ENCODE assay signal across 31 cellular contexts in the genomic region with DNA sequence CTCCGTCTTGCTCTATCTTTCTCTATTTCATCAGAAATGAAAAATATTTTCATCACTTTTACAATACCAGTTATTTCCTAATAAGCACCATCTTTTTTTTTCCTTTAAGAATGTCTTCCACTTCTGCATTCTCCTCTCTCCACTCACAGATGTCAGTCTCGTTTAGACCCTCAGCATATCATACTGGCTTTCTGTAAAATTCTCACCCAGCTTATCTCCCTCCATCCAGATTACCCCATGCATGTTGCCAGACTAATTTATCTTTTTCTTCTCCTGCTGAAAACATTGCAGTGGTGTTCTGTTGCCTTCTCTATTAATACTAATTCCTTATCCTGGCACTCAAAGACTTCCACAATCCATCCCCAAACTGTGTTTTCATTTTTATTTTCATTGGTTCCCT.
"Had no signal": no experiment of that assay in that cellular context is flagged by ENCODE, and none has a peak within 500 bp of the region (broad histone marks: within the 10 kb centered on the region; RNA-seq: fewer than 3 reads in every experiment).

No MANE protein-coding gene starts in this region.

- H3K36me3 ChIP-seq: neural progenitor cell, ovary, right lobe of liver, sigmoid colon, spleen, suprapubic skin, tibial artery, transverse colon, upper lobe of right lung, uterus had no signal

- H3K4me3 Mint-ChIP-seq: natural killer cell; nephron; neural progenitor cell; stimulated activated memory B cell treated with anti-CD40 and anti-IgM and Interleukin-4, amounts not matched to agents 10 μg/mL and 1 μg/mL and 100 μg/mL, for 72 hours; stimulated activated naive CD8-positive, alpha-beta T cell treated with anti-CD3 and anti-CD28 coated beads, Interleukin-15, amount 100 ng/mL, for 72 hours; type B pancreatic cell had no signal

- H3K79me2 ChIP-seq: parathyroid adenoma had no signal

- H3K9me3 Mint-ChIP-seq: natural killer cell; nephron; neural progenitor cell; stimulated activated memory B cell treated with anti-CD40 and anti-IgM and Interleukin-4, amounts not matched to agents 10 μg/mL and 1 μg/mL and 100 μg/mL, for 72 hours; stimulated activated naive CD8-positive, alpha-beta T cell treated with anti-CD3 and anti-CD28 coated beads, Interleukin-15, amount 100 ng/mL, for 72 hours had no signal

- H3K27me3 ChIP-seq: neural progenitor cell, ovary, right lobe of liver, sigmoid colon, spleen, suprapubic skin, testis, tibial artery, transverse colon, upper lobe of right lung, uterus had no signal

- H3K4me2 ChIP-seq: neural progenitor cell had no signal

- DNase-seq: natural killer cell; occipital lobe; ovary; posterior cingulate gyrus; psoas muscle; right cardiac atrium; right lobe of liver; sigmoid colon; small intestine; spleen; stimulated activated CD4-positive, alpha-beta T cell treated with anti-CD3 and anti-CD28 coated beads, Interleukin-12 subunit alpha, Interleukin-12 subunit beta, amount 100 ng/mL, for 4 hours; stimulated activated CD4-positive, alpha-beta T cell treated with anti-CD3 and anti-CD28 coated beads, Interleukin-1b, Interleukin-23, amount 100 ng/mL, for 48 hours; stimulated activated CD4-positive, alpha-beta T cell treated with anti-CD3 and anti-CD28 coated beads, Interleukin-4, amount 100 ng/mL, for 1 hour; stimulated activated CD4-positive, alpha-beta T cell treated with anti-CD3 and anti-CD28 coated beads, Interleukin-4, amount 100 ng/mL, for 4 hours; stimulated activated CD8-positive, alpha-beta memory T cell treated with anti-CD3 and anti-CD28 coated beads, Interleukin-4, amount 100 ng/mL, for 48 hours; stimulated activated naive CD4-positive, alpha-beta T cell; stimulated activated naive CD8-positive, alpha-beta T cell treated with anti-CD3 and anti-CD28 coated beads, Interleukin-15, amount 100 ng/mL, for 72 hours; stimulated activated naive CD8-positive, alpha-beta T cell treated with anti-CD3 and anti-CD28 coated beads, Interleukin-15, Interleukin-2, amounts not matched to agents 100 U/mL and 50 U/mL, for 24 hours; substantia nigra; testis; tibial artery; transverse colon; upper lobe of right lung; uterus had no signal

- ATAC-seq: natural killer cell; psoas muscle; right cardiac atrium; right lobe of liver; stimulated activated memory B cell treated with anti-CD40 and anti-IgM and Interleukin-4, amounts not matched to agents 10 μg/mL and 1 μg/mL and 100 μg/mL, for 72 hours; stimulated activated naive CD8-positive, alpha-beta T cell treated with anti-CD3 and anti-CD28 coated beads, Interleukin-15, amount 100 ng/mL, for 72 hours; stimulated activated naive CD8-positive, alpha-beta T cell treated with anti-CD3 and anti-CD28 coated beads, Interleukin-15, Interleukin-2, amounts not matched to agents 100 U/mL and 50 U/mL, for 24 hours; upper lobe of right lung had no signal

- H3K27ac ChIP-seq: neural progenitor cell, ovary, parathyroid adenoma, psoas muscle, right lobe of liver, sigmoid colon, spleen, suprapubic skin, testis, tibial artery, transverse colon, upper lobe of right lung, uterus had no signal

- H2AFZ ChIP-seq: neural progenitor cell, parathyroid adenoma had no signal

- H3K9ac ChIP-seq: neural progenitor cell, parathyroid adenoma had no signal

- H3K9me3 ChIP-seq: ovary, psoas muscle, right lobe of liver, sigmoid colon, spleen, suprapubic skin, testis, tibial artery, transverse colon, upper lobe of right lung, uterus had no signal

- H3K4me3 ChIP-seq: neural progenitor cell, ovary, psoas muscle, right lobe of liver, sigmoid colon, spleen, suprapubic skin, testis, tibial artery, transverse colon, upper lobe of right lung, uterus had no signal

- H3K4me1 ChIP-seq: parathyroid adenoma, psoas muscle, right lobe of liver, sigmoid colon, spleen, suprapubic skin, testis, transverse colon, upper lobe of right lung, uterus had no signal

- H3K27me3 Mint-ChIP-seq: progenitor cell of endocrine pancreas; stimulated activated memory B cell treated with anti-CD40 and anti-IgM and Interleukin-4, amounts not matched to agents 10 μg/mL and 1 μg/mL and 100 μg/mL, for 72 hours; stimulated activated naive CD8-positive, alpha-beta T cell treated with anti-CD3 and anti-CD28 coated beads, Interleukin-15, amount 100 ng/mL, for 72 hours; type B pancreatic cell had no signal

- H3K4me1 Mint-ChIP-seq: natural killer cell; nephron; stimulated activated memory B cell treated with anti-CD40 and anti-IgM and Interleukin-4, amounts not matched to agents 10 μg/mL and 1 μg/mL and 100 μg/mL, for 72 hours; stimulated activated naive CD8-positive, alpha-beta T cell treated with anti-CD3 and anti-CD28 coated beads, Interleukin-15, amount 100 ng/mL, for 72 hours had no signal

- H3K27ac Mint-ChIP-seq: natural killer cell; nephron; neural progenitor cell; progenitor cell of endocrine pancreas; stimulated activated memory B cell treated with anti-CD40 and anti-IgM and Interleukin-4, amounts not matched to agents 10 μg/mL and 1 μg/mL and 100 μg/mL, for 72 hours; stimulated activated naive CD8-positive, alpha-beta T cell treated with anti-CD3 and anti-CD28 coated beads, Interleukin-15, amount 100 ng/mL, for 72 hours; type B pancreatic cell had no signal

- H3K36me3 Mint-ChIP-seq: natural killer cell; neural progenitor cell; stimulated activated memory B cell treated with anti-CD40 and anti-IgM and Interleukin-4, amounts not matched to agents 10 μg/mL and 1 μg/mL and 100 μg/mL, for 72 hours; type B pancreatic cell had no signal
